1 cellular context compared by ENCODE assay signal in the genomic region with DNA sequence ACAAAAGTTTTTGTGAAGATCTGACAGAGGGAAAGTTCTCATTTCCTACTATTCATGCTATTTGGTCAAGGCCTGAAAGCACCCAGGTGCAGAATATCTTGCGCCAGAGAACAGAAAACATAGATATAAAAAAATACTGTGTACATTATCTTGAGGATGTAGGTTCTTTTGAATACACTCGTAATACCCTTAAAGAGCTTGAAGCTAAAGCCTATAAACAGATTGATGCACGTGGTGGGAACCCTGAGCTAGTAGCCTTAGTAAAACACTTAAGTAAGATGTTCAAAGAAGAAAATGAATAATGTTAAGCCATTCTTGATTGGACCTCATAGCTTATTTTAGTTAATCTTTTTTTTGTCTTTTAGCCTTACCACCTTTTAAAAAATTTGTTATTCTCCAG.
TF ChIP-seq lines count a peak whose summit lies in the region.

No MANE protein-coding gene starts in this region.

TF ChIP-seq in HCT116, 20 proteins besides CTCF, POLR2A, EP300 and RAD21:
- TF ChIP-seq EGR1 (IDR thresholded peaks at IDR 0.05; ENCODE audit: low read depth) (no peak), SP1 (IDR thresholded peaks at IDR 0.05; ENCODE audit: low read depth) (no peak), EZH2phosphoT487 (IDR thresholded peaks at IDR 0.05; ENCODE audit: borderline replicate concordance) (no peak)
- TF ChIP-seq, protein P1, sequence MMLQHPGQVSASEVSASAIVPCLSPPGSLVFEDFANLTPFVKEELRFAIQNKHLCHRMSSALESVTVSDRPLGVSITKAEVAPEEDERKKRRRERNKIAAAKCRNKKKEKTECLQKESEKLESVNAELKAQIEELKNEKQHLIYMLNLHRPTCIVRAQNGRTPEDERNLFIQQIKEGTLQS (IDR thresholded peaks at IDR 0.05), result no peak
TF ChIP-seq in HCT116: peak in this region for 0.
